Comparison of ENCODE assay signal across 9 cellular contexts in genomic region chr16:20385844-20386832, GRCh38. TPM values are rescaled to one million over a fixed set of nuclear protein-coding genes. Genes with fewer than 3 reads are reported as not detected.
A peak's percentile ranks its signal among the peaks of the same experiment; 100 is the strongest.
DNase-seq lines count a peak whose midpoint lies in the region; ATAC-seq and TF ChIP-seq lines count a peak whose summit lies in the region.
"Had no signal": no experiment of that assay in that cellular context is flagged by ENCODE, and none has a peak within 500 bp of the region (broad histone marks: within the 10 kb centered on the region; RNA-seq: fewer than 3 reads in every experiment).

No MANE protein-coding gene starts in this region.

- no peak for TF ChIP-seq POLR2A in lower leg skin (IDR thresholded peaks at IDR 0.05)

- H3K4me3 ChIP-seq in lower leg skin (ENCODE audit: low read depth, poor library complexity, severe bottlenecking): no peak overlapping the region

- intact Hi-C loops in lower leg skin (cut with DNase I; ENCODE audit: low total_unique reads): no loop called here

- WGBS in lower leg skin, 2 donors: 20 to 26% methylated on average over 29 to 30 of the region's 30 CpGs

- no peak for TF ChIP-seq CTCF in lower leg skin (IDR thresholded peaks at IDR 0.05)

- no peak for ATAC-seq in GM19324 (IDR thresholded peaks at IDR 0.05; ENCODE audit: low FRiP score, unreplicated experiment)

- peak; percentile 4 for DNase-seq in NK-92 treated with Interleukin-12 subunit alpha and Interleukin-12 subunit beta, amount 100 ng/mL, for 24 hours (lab: John Stamatoyannopoulos, UW)
- DNase-seq in NK-92 (lab: John Stamatoyannopoulos, UW; ENCODE audit: unreplicated experiment) (no peak), NCI-H2029 treated with DMSO at 0.1 percent for 48 hours (lab: John Stamatoyannopoulos, UW) (peak; percentile 31), lower leg skin (ENCODE audit: low spot score in 2 of 2) (peak; percentile 21 to 92)
- DNase-seq in activated CD4-positive, alpha-beta T cell treated with anti-CD3 and anti-CD28 coated beads, Interleukin-2, amount 50 U/mL, for 24 hours (ENCODE audit: low read depth in 1 of 2, low spot score in 1 of 2): peak; percentile 13 to 16
- DNase-seq in effector CD4-positive, alpha-beta T cell: peak; percentile 35
- peak; percentile 33 for DNase-seq in stimulated activated CD8-positive, alpha-beta memory T cell treated with anti-CD3 and anti-CD28 coated beads, Interleukin-4, amount 100 ng/mL, for 24 hours (ENCODE audit: low read depth)

RNA-seq across cellular contexts. Expression of gene PDILT, which starts 18.4 kb away (rescaled TPM):
- total RNA-seq in lower leg skin: not detected
- total RNA-seq: renal cortical epithelial cell had no signal

RNA-seq across cellular contexts. Expression of gene ACSM5, which starts 23.2 kb away (rescaled TPM):
- 1 to 10 TPM; 1.5 to 5.5 (median 2.9) TPM for total RNA-seq in lower leg skin

RNA-seq across cellular contexts. Expression of gene UMOD, which starts 33.6 kb away (rescaled TPM):
- total RNA-seq in lower leg skin: not detected
- total RNA-seq: renal cortical epithelial cell had no signal

RNA-seq across cellular contexts. Expression of gene GP2, which starts 58.8 kb away (rescaled TPM):
- 1 to 10 TPM in 2 of 4 donors, under 1 TPM in 1, not detected in 1; 0.46 to 3.7 (median 2.3) TPM for total RNA-seq in lower leg skin
- total RNA-seq: renal cortical epithelial cell had no signal
